16 cellular contexts compared by ENCODE assay signal in genomic region chr5:103624035-103624461, GRCh38.
A peak's percentile ranks its signal among the peaks of the same experiment; 100 is the strongest.
DNase-seq lines count a peak whose midpoint lies in the region; TF ChIP-seq lines count a peak whose summit lies in the region.
"Had no signal": no experiment of that assay in that cellular context is flagged by ENCODE, and none has a peak within 500 bp of the region (broad histone marks: within the 10 kb centered on the region; RNA-seq: fewer than 3 reads in every experiment).

No MANE protein-coding gene starts in this region.

- CTCF ChIA-PET in AG04450 (lab: Charles Lee), result no interaction called here
- CTCF ChIA-PET in activated CD4-positive, alpha-beta T cell treated with anti-CD3 and anti-CD28 coated beads, Interleukin-2, amount 10 ng/mL, durations not matched to agents 7 days and 5 days (lab: Charles Lee), result no interaction called here

- TF ChIP-seq CTCF in AG04450 (IDR thresholded peaks at IDR 0.05; ENCODE audit: low read depth, low read length), result no peak
- no peak for TF ChIP-seq CTCF in choroid plexus epithelial cell (conservative IDR thresholded peaks at IDR 0.05; ENCODE audit: low read depth, low read length)

- intact Hi-C loops in head of caudate nucleus (cut with DNase I), result no loop called here

- no peaks in the 10 kb centered on the region for H3K36me3 Mint-ChIP-seq in activated CD4-positive, alpha-beta T cell treated with anti-CD3 and anti-CD28 coated beads, Interleukin-2, amount 10 ng/mL, durations not matched to agents 7 days and 5 days (ENCODE audit: low read depth)
- H3K36me3 Mint-ChIP-seq: type B pancreatic cell had no signal

- H3K27ac ChIP-seq in AG04450 (ENCODE audit: low read depth, low read length), result no peak overlapping the region
- H3K27ac ChIP-seq: ascending aorta had no signal

- H3K9me3 Mint-ChIP-seq in activated CD4-positive, alpha-beta T cell treated with anti-CD3 and anti-CD28 coated beads, Interleukin-2, amount 10 ng/mL, durations not matched to agents 7 days and 5 days, result no peaks in the 10 kb centered on the region
- H3K9me3 Mint-ChIP-seq: GM23338, type B pancreatic cell had no signal

- DNase-seq in AG04450 (ENCODE audit: low read depth, low spot score), result peak; percentile 55
- peak; percentile 11 for DNase-seq in HT1080 (ENCODE audit: low read depth)
- DNase-seq in choroid plexus epithelial cell (ENCODE audit: low read depth), result peak; percentile 98
- peak; percentile 68 for DNase-seq in kidney tubule cell (ENCODE audit: low spot score)
- DNase-seq in effector CD4-positive, alpha-beta T cell, result no peak
- DNase-seq in NCI-H187 treated with DMSO at 0.1 percent for 48 hours (lab: John Stamatoyannopoulos, UW), result no peak
- no peak for DNase-seq in head of caudate nucleus
- no peak for DNase-seq in activated CD4-positive, alpha-beta T cell treated with anti-CD3 and anti-CD28 coated beads, Interleukin-2, amount 10 ng/mL, durations not matched to agents 7 days and 5 days
- DNase-seq: BE2C; midbrain; NCI-H146; NCI-H526; stimulated activated CD4-positive, alpha-beta T cell treated with anti-CD3 and anti-CD28 coated beads, Interleukin-2, amount 100 ng/mL, for 24 hours had no signal

- H3K4me3 Mint-ChIP-seq in activated CD4-positive, alpha-beta T cell treated with anti-CD3 and anti-CD28 coated beads, Interleukin-2, amount 10 ng/mL, durations not matched to agents 7 days and 5 days, result no peak overlapping the region
- H3K4me3 Mint-ChIP-seq: GM23338, type B pancreatic cell had no signal

- peaks cover 3% of the 10 kb centered on the region for H3K27me3 ChIP-seq in AG04450 (ENCODE audit: control insufficient read depth, insufficient read depth, low read length)
- H3K27me3 ChIP-seq: ascending aorta, BE2C had no signal

- no peaks in the 10 kb centered on the region for H3K4me1 Mint-ChIP-seq in activated CD4-positive, alpha-beta T cell treated with anti-CD3 and anti-CD28 coated beads, Interleukin-2, amount 10 ng/mL, durations not matched to agents 7 days and 5 days
- H3K4me1 Mint-ChIP-seq: GM23338 had no signal

- no peaks in the 10 kb centered on the region for H3K27me3 Mint-ChIP-seq in activated CD4-positive, alpha-beta T cell treated with anti-CD3 and anti-CD28 coated beads, Interleukin-2, amount 10 ng/mL, durations not matched to agents 7 days and 5 days
- H3K27me3 Mint-ChIP-seq: type B pancreatic cell had no signal

- no peaks in the 10 kb centered on the region for H3K9me3 ChIP-seq in AG04450 (ENCODE audit: control insufficient read depth, insufficient read depth, low read length)
- H3K9me3 ChIP-seq: ascending aorta, BE2C had no signal

- H3K4me3 ChIP-seq in AG04450 (ENCODE audit: low read depth, low read length) (no peak overlapping the region), choroid plexus epithelial cell (ENCODE audit: low read depth, low read length) (no peak overlapping the region)
- H3K4me3 ChIP-seq: ascending aorta, GM23338 had no signal

- POLR2A ChIA-PET in AG04450 (lab: Yijun Ruan, JAX), result no interaction called here
- POLR2A ChIA-PET in activated CD4-positive, alpha-beta T cell treated with anti-CD3 and anti-CD28 coated beads, Interleukin-2, amount 10 ng/mL, durations not matched to agents 7 days and 5 days (lab: Charles Lee), result no interaction called here

- no peak overlapping the region for H3K27ac Mint-ChIP-seq in activated CD4-positive, alpha-beta T cell treated with anti-CD3 and anti-CD28 coated beads, Interleukin-2, amount 10 ng/mL, durations not matched to agents 7 days and 5 days
- H3K27ac Mint-ChIP-seq: GM23338, type B pancreatic cell had no signal

Comparison
In these comparisons a context has a peak if more than half of its experiments do, and no peak if none do; other contexts are left out.
1. DNase-seq: peak in AG04450 (single experiment), HT1080 (single experiment), choroid plexus epithelial cell (single experiment) and kidney tubule cell (single experiment); none in effector CD4-positive, alpha-beta T cell (single experiment), NCI-H187 treated with DMSO at 0.1 percent for 48 hours (single experiment), head of caudate nucleus (0 of 42) and activated CD4-positive, alpha-beta T cell treated with anti-CD3 and anti-CD28 coated beads, Interleukin-2, amount 10 ng/mL, durations not matched to agents 7 days and 5 days (single experiment).